26 cellular contexts compared by ENCODE assay signal in the genomic region with DNA sequence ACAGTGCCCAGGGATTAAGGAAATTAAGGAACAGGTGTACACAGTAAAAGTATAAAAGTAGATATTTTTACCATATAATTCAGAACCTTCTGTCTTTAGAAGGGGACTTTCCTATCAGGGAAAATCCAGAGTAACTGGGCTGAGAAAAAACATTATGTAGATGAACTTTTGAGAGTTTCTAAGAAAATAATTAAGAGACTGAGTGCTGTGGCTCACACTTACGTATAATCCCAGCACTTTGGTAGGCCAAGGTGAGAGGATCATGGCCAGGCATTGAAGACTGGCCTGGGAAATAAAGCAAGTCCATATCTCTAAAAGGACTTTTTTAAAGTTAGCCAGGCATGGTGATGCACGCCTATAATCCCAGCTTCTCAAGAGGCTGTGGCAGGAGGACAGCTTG.
DNase-seq lines count a peak whose midpoint lies in the region; ATAC-seq, FAIRE-seq and TF ChIP-seq lines count a peak whose summit lies in the region.
"Had no signal": no experiment of that assay in that cellular context is flagged by ENCODE, and none has a peak within 500 bp of the region (broad histone marks: within the 10 kb centered on the region; RNA-seq: fewer than 3 reads in every experiment).

No MANE protein-coding gene starts in this region.

- H3K79me2 ChIP-seq in GM12878 (ENCODE audit: control insufficient read depth, insufficient read depth, low read length): no peaks in the 10 kb centered on the region

- H2AFZ ChIP-seq in GM12878 (ENCODE audit: control insufficient read depth, low read depth, low read length): no peak overlapping the region

- no peak for FAIRE-seq in GM12878 (lab: Jason Lieb, UNC)
- FAIRE-seq: A549, GM12892 had no signal

- H3K27me3 Mint-ChIP-seq in activated CD8-positive, alpha-beta T cell treated with anti-CD3 and anti-CD28 coated beads for 36 hours: no peaks in the 10 kb centered on the region
- no peaks in the 10 kb centered on the region for H3K27me3 Mint-ChIP-seq in activated CD8-positive, alpha-beta T cell treated with anti-CD3 and anti-CD28 coated beads, Interleukin-2, amount 10 ng/mL, durations not matched to agents 7 days and 5 days (ENCODE audit: low read depth)
- H3K27me3 Mint-ChIP-seq in stimulated activated naive B cell treated with anti-CD40 and anti-IgM and Interleukin-4, amounts not matched to agents 10 μg/mL and 1 μg/mL and 100 μg/mL, for 72 hours: no peaks in the 10 kb centered on the region
- H3K27me3 Mint-ChIP-seq: CD4-positive, CD25-positive, alpha-beta regulatory T cell had no signal

- peaks cover 6% of the 10 kb centered on the region for H3K4me1 Mint-ChIP-seq in activated CD8-positive, alpha-beta T cell treated with anti-CD3 and anti-CD28 coated beads for 36 hours (ENCODE audit: low read depth)
- H3K4me1 Mint-ChIP-seq in activated CD8-positive, alpha-beta T cell treated with anti-CD3 and anti-CD28 coated beads, Interleukin-2, amount 10 ng/mL, durations not matched to agents 7 days and 5 days (ENCODE audit: low read depth): no peaks in the 10 kb centered on the region
- peaks cover 9% of the 10 kb centered on the region for H3K4me1 Mint-ChIP-seq in stimulated activated effector memory CD8-positive, alpha-beta T cell treated with anti-CD3 and anti-CD28 coated beads, Interleukin-12 subunit alpha, Interleukin-12 subunit beta, amount 100 ng/mL, for 72 hours
- H3K4me1 Mint-ChIP-seq in stimulated activated naive B cell treated with anti-CD40 and anti-IgM and Interleukin-4, amounts not matched to agents 10 μg/mL and 1 μg/mL and 100 μg/mL, for 72 hours: peaks cover 34 to 50% of the 10 kb centered on the region in 2 donors
- H3K4me1 Mint-ChIP-seq: CD14-positive monocyte; CD4-positive, alpha-beta memory T cell; CD8-positive, alpha-beta memory T cell had no signal

- TF ChIP-seq RAD21 in GM12878 (IDR thresholded peaks at IDR 0.05; ENCODE audit: insufficient read depth, low read depth, low read length): no peak

- H3K4me3 Mint-ChIP-seq in activated CD8-positive, alpha-beta T cell treated with anti-CD3 and anti-CD28 coated beads for 36 hours: no peak overlapping the region
- no peak overlapping the region for H3K4me3 Mint-ChIP-seq in activated CD8-positive, alpha-beta T cell treated with anti-CD3 and anti-CD28 coated beads, Interleukin-2, amount 10 ng/mL, durations not matched to agents 7 days and 5 days
- H3K4me3 Mint-ChIP-seq in stimulated activated effector memory CD8-positive, alpha-beta T cell treated with anti-CD3 and anti-CD28 coated beads, Interleukin-12 subunit alpha, Interleukin-12 subunit beta, amount 100 ng/mL, for 72 hours: peak overlapping the region; percentile 30
- H3K4me3 Mint-ChIP-seq in stimulated activated naive B cell treated with anti-CD40 and anti-IgM and Interleukin-4, amounts not matched to agents 10 μg/mL and 1 μg/mL and 100 μg/mL, for 72 hours: peak overlapping the region; percentile 43 to 52
- H3K4me3 Mint-ChIP-seq: CD14-positive monocyte; CD4-positive, alpha-beta memory T cell; CD4-positive, CD25-positive, alpha-beta regulatory T cell; CD8-positive, alpha-beta memory T cell had no signal

- TF ChIP-seq EP300 in GM12878 (IDR thresholded peaks at IDR 0.05; ENCODE audit: borderline replicate concordance in 1 of 2, control insufficient read depth in 1 of 2, low read depth in 2 of 2, low read length in 2 of 2): no peak

- H3K36me3 Mint-ChIP-seq in activated CD8-positive, alpha-beta T cell treated with anti-CD3 and anti-CD28 coated beads for 36 hours (ENCODE audit: low read depth): no peaks in the 10 kb centered on the region
- H3K36me3 Mint-ChIP-seq in activated CD8-positive, alpha-beta T cell treated with anti-CD3 and anti-CD28 coated beads, Interleukin-2, amount 10 ng/mL, durations not matched to agents 7 days and 5 days (ENCODE audit: low read depth): no peaks in the 10 kb centered on the region
- no peaks in the 10 kb centered on the region for H3K36me3 Mint-ChIP-seq in stimulated activated effector memory CD8-positive, alpha-beta T cell treated with anti-CD3 and anti-CD28 coated beads, Interleukin-12 subunit alpha, Interleukin-12 subunit beta, amount 100 ng/mL, for 72 hours
- peaks cover 7 to 8% of the 10 kb centered on the region in 2 donors for H3K36me3 Mint-ChIP-seq in stimulated activated naive B cell treated with anti-CD40 and anti-IgM and Interleukin-4, amounts not matched to agents 10 μg/mL and 1 μg/mL and 100 μg/mL, for 72 hours
- H3K36me3 Mint-ChIP-seq: CD14-positive monocyte; CD4-positive, alpha-beta memory T cell had no signal

- whole genome bisulfite sequencing in GM12878 (ENCODE audit: insufficient coverage, insufficient replicate concordance, low lambda C conversion rate, missing lambda C conversion rate): 47% methylated on average over 2 of the region's 2 CpGs

- H3K27me3 ChIP-seq in GM12878 (replicated peaks in 1 of 2; ENCODE audit: control insufficient read depth in 2 of 2, insufficient read depth in 2 of 2, low read length in 1 of 2): no peaks in the 10 kb centered on the region
- H3K27me3 ChIP-seq: BE2C, BLaER1 had no signal

- no peaks in the 10 kb centered on the region for H4K20me1 ChIP-seq in GM12878 (ENCODE audit: control insufficient read depth, insufficient read depth)
- H4K20me1 ChIP-seq: BLaER1 had no signal

- RAD21 ChIA-PET in GM12878 (lab: Charles Lee; ENCODE audit: unreplicated experiment): interaction anchor here (1.0 kb wide), 1 partner anchor 1152 kb away, joined by 4 read pairs; no protein-coding TSS in a partner anchor

- H3K4me1 ChIP-seq in GM12878 (ENCODE audit: control insufficient read depth, insufficient read depth, low read length): no peaks in the 10 kb centered on the region
- H3K4me1 ChIP-seq: A549, BE2C had no signal

- peak overlapping the region; percentile 2 for H3K27ac Mint-ChIP-seq in activated CD8-positive, alpha-beta T cell treated with anti-CD3 and anti-CD28 coated beads for 36 hours
- H3K27ac Mint-ChIP-seq in activated CD8-positive, alpha-beta T cell treated with anti-CD3 and anti-CD28 coated beads, Interleukin-2, amount 10 ng/mL, durations not matched to agents 7 days and 5 days: no peak overlapping the region
- H3K27ac Mint-ChIP-seq in stimulated activated effector memory CD8-positive, alpha-beta T cell treated with anti-CD3 and anti-CD28 coated beads, Interleukin-12 subunit alpha, Interleukin-12 subunit beta, amount 100 ng/mL, for 72 hours: peak overlapping the region; percentile 38
- H3K27ac Mint-ChIP-seq in stimulated activated naive B cell treated with anti-CD40 and anti-IgM and Interleukin-4, amounts not matched to agents 10 μg/mL and 1 μg/mL and 100 μg/mL, for 72 hours: peak overlapping the region; percentile 91
- H3K27ac Mint-ChIP-seq: CD14-positive monocyte; CD4-positive, alpha-beta memory T cell; CD4-positive, CD25-positive, alpha-beta regulatory T cell; CD8-positive, alpha-beta memory T cell had no signal

- intact Hi-C loops in activated CD8-positive, alpha-beta T cell treated with anti-CD3 and anti-CD28 coated beads for 36 hours (cut with micrococcal nuclease): no loop called here
- intact Hi-C loops in GM12878 (cut with micrococcal nuclease; ENCODE audit: unreplicated experiment): no loop called here

- CTCF ChIA-PET in activated CD8-positive, alpha-beta T cell treated with anti-CD3 and anti-CD28 coated beads for 36 hours (lab: Charles Lee): interaction anchor here (0.6 kb wide), 1 partner anchor 23 kb away, joined by 3 read pairs; no protein-coding TSS in a partner anchor
- CTCF ChIA-PET in activated CD8-positive, alpha-beta T cell treated with anti-CD3 and anti-CD28 coated beads, Interleukin-2, amount 10 ng/mL, durations not matched to agents 7 days and 5 days (lab: Charles Lee): no interaction called here
- CTCF ChIA-PET in GM12878 (lab: Yijun Ruan, JAX): no interaction called here

- no peaks in the 10 kb centered on the region for H3K36me3 ChIP-seq in GM12878 (ENCODE audit: control insufficient read depth in 2 of 2, insufficient read depth in 2 of 2, low read length in 1 of 2)
- H3K36me3 ChIP-seq: BE2C, BLaER1 had no signal

- no peak overlapping the region for H3K4me2 ChIP-seq in GM12878 (ENCODE audit: control insufficient read depth, insufficient read depth)
- H3K4me2 ChIP-seq: A549, BLaER1 had no signal

- POLR2A ChIA-PET in activated CD8-positive, alpha-beta T cell treated with anti-CD3 and anti-CD28 coated beads for 36 hours (lab: Charles Lee): no interaction called here
- POLR2A ChIA-PET in activated CD8-positive, alpha-beta T cell treated with anti-CD3 and anti-CD28 coated beads, Interleukin-2, amount 10 ng/mL, durations not matched to agents 7 days and 5 days (lab: Charles Lee): no interaction called here
- POLR2A ChIA-PET in GM12878 (lab: Charles Lee): no interaction called here

- in situ Hi-C loops in GM12878 (cut with MboI): no loop called here

- BruUV-seq in GM12878 (replicated peaks; lab: Mats Ljungman, UMichigan): no TSS peak

- no peak overlapping the region for H3K4me3 ChIP-seq in GM12878
- H3K4me3 ChIP-seq: A549, BLaER1 had no signal

- H3K9me3 Mint-ChIP-seq in activated CD8-positive, alpha-beta T cell treated with anti-CD3 and anti-CD28 coated beads for 36 hours: peaks cover 3% of the 10 kb centered on the region
- peaks cover 3% of the 10 kb centered on the region for H3K9me3 Mint-ChIP-seq in activated CD8-positive, alpha-beta T cell treated with anti-CD3 and anti-CD28 coated beads, Interleukin-2, amount 10 ng/mL, durations not matched to agents 7 days and 5 days (ENCODE audit: insufficient read depth)
- H3K9me3 Mint-ChIP-seq in stimulated activated effector memory CD8-positive, alpha-beta T cell treated with anti-CD3 and anti-CD28 coated beads, Interleukin-12 subunit alpha, Interleukin-12 subunit beta, amount 100 ng/mL, for 72 hours: no peaks in the 10 kb centered on the region
- peaks cover 8 to 10% of the 10 kb centered on the region in 2 donors for H3K9me3 Mint-ChIP-seq in stimulated activated naive B cell treated with anti-CD40 and anti-IgM and Interleukin-4, amounts not matched to agents 10 μg/mL and 1 μg/mL and 100 μg/mL, for 72 hours
- H3K9me3 Mint-ChIP-seq: CD8-positive, alpha-beta memory T cell had no signal

- no peak for ATAC-seq in activated CD8-positive, alpha-beta T cell treated with anti-CD3 and anti-CD28 coated beads for 36 hours
- no peak for ATAC-seq in activated CD8-positive, alpha-beta T cell treated with anti-CD3 and anti-CD28 coated beads, Interleukin-2, amount 10 ng/mL, durations not matched to agents 7 days and 5 days
- ATAC-seq in GM12878 (peak; percentile 67), HG03442 (IDR thresholded peaks at IDR 0.05; ENCODE audit: unreplicated experiment) (no peak)
- ATAC-seq in stimulated activated effector memory CD8-positive, alpha-beta T cell treated with anti-CD3 and anti-CD28 coated beads, Interleukin-12 subunit alpha, Interleukin-12 subunit beta, amount 100 ng/mL, for 72 hours: peak; percentile 17
- peak; percentile 18 to 33 for ATAC-seq in stimulated activated naive B cell treated with anti-CD40 and anti-IgM and Interleukin-4, amounts not matched to agents 10 μg/mL and 1 μg/mL and 100 μg/mL, for 72 hours (replicated peaks)
- ATAC-seq: A549 had no signal

- DNase-seq in activated CD8-positive, alpha-beta T cell treated with anti-CD3 and anti-CD28 coated beads for 36 hours: no peak
- no peak for DNase-seq in activated CD8-positive, alpha-beta T cell treated with anti-CD3 and anti-CD28 coated beads, Interleukin-2, amount 10 ng/mL, durations not matched to agents 7 days and 5 days
- DNase-seq in GM12878 (ENCODE audit: low read depth, low spot score) (no peak), AG20443 (ENCODE audit: low spot score) (no peak), GF-D8 (lab: John Stamatoyannopoulos, UW) (no peak)
- DNase-seq in stimulated activated effector memory CD8-positive, alpha-beta T cell treated with anti-CD3 and anti-CD28 coated beads, Interleukin-12 subunit alpha, Interleukin-12 subunit beta, amount 100 ng/mL, for 72 hours (ENCODE audit: low spot score in 2 of 2): no peak
- no peak for DNase-seq in stimulated activated naive B cell treated with anti-CD40 and anti-IgM and Interleukin-4, amounts not matched to agents 10 μg/mL and 1 μg/mL and 100 μg/mL, for 72 hours
- DNase-seq: BE2C; C1 segment of cervical spinal cord; CD4-positive, alpha-beta memory T cell; CD8-positive, alpha-beta memory T cell; COR-L47; DMS 273 treated with DMSO at 0.1 percent for 48 hours; DMS153; DMS53; DMS79; DND-41; EL; GDM1 had no signal

- SMC1A ChIA-PET in GM12878 (lab: Charles Lee; ENCODE audit: uncharacterized antibody, unreplicated experiment): interaction anchor here (1.3 kb wide), 1 partner anchor 34 kb away, joined by 3 read pairs; no protein-coding TSS in a partner anchor

- no peak for TF ChIP-seq POLR2A in GM12878 (IDR thresholded peaks at IDR 0.05; ENCODE audit: low read depth, low read length)

- H3K9me3 ChIP-seq in GM12878 (replicated peaks; ENCODE audit: control insufficient read depth, insufficient read depth, low read length): no peaks in the 10 kb centered on the region
- H3K9me3 ChIP-seq: A549, BE2C had no signal

- no peak for TF ChIP-seq CTCF in activated CD8-positive, alpha-beta T cell treated with anti-CD3 and anti-CD28 coated beads for 36 hours (IDR thresholded peaks at IDR 0.05)
- no peak for TF ChIP-seq CTCF in GM12878 (IDR thresholded peaks at IDR 0.05 in 2 of 3, conservative IDR thresholded peaks at IDR 0.05 in 1 of 3; ENCODE audit: control insufficient read depth in 2 of 3, extremely low read depth in 1 of 3, insufficient read depth in 1 of 3, low read depth in 3 of 3, low read length in 3 of 3)

- H3K9ac ChIP-seq in GM12878 (ENCODE audit: control insufficient read depth, insufficient read depth, low read length): no peak overlapping the region
- H3K9ac ChIP-seq: BLaER1 had no signal

- H3K27ac ChIP-seq in GM12878 (ENCODE audit: control insufficient read depth, insufficient read depth): no peak overlapping the region
- H3K27ac ChIP-seq: 22Rv1, A549, BLaER1 had no signal

Comparison
In these comparisons a context has a peak if more than half of its experiments do, and no peak if none do; other contexts are left out.
1. ATAC-seq: peak in GM12878 (single experiment), stimulated activated effector memory CD8-positive, alpha-beta T cell treated with anti-CD3 and anti-CD28 coated beads, Interleukin-12 subunit alpha, Interleukin-12 subunit beta, amount 100 ng/mL, for 72 hours (single experiment) and stimulated activated naive B cell treated with anti-CD40 and anti-IgM and Interleukin-4, amounts not matched to agents 10 μg/mL and 1 μg/mL and 100 μg/mL, for 72 hours (2 of 2); none in activated CD8-positive, alpha-beta T cell treated with anti-CD3 and anti-CD28 coated beads for 36 hours (single experiment), activated CD8-positive, alpha-beta T cell treated with anti-CD3 and anti-CD28 coated beads, Interleukin-2, amount 10 ng/mL, durations not matched to agents 7 days and 5 days (single experiment) and HG03442 (single experiment).
2. H3K4me3 Mint-ChIP-seq: peak in stimulated activated effector memory CD8-positive, alpha-beta T cell treated with anti-CD3 and anti-CD28 coated beads, Interleukin-12 subunit alpha, Interleukin-12 subunit beta, amount 100 ng/mL, for 72 hours (single experiment) and stimulated activated naive B cell treated with anti-CD40 and anti-IgM and Interleukin-4, amounts not matched to agents 10 μg/mL and 1 μg/mL and 100 μg/mL, for 72 hours (2 of 2); none in activated CD8-positive, alpha-beta T cell treated with anti-CD3 and anti-CD28 coated beads for 36 hours (single experiment) and activated CD8-positive, alpha-beta T cell treated with anti-CD3 and anti-CD28 coated beads, Interleukin-2, amount 10 ng/mL, durations not matched to agents 7 days and 5 days (single experiment).